Comparison of ENCODE assay signal across 12 cellular contexts in the genomic region with DNA sequence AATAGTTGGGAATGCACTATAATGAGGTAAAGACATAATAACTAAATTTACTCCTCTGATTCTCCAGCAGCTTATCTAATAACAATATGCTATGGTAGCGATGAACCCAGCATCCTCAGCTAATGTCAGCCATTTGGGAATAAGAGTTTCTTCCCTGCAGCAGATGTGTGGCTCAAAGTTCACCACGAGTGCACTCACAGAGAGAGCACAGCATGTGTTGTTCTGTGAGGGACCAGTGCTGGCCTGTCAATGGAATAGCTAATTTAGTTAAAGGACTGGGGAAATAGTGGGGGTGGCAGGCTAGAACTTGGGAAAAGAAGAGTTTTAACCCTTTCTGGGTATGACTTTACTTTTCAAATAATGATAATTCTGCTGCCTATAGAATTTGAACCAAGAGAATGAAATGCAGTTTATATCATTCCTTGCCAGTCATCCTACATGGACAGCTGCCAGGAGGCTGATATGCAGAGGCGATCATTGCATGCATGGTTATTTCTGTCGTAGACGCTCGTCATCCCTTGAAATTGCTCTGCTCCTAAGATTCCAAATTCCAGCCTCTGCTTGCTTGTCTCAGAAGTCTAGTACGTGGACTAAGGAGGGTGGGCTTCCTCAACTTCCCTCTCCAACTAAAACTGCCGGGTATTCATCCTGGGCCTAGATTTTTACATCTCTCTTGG.
DNase-seq lines count a peak whose midpoint lies in the region; ATAC-seq, FAIRE-seq and TF ChIP-seq lines count a peak whose summit lies in the region.
"Had no signal": no experiment of that assay in that cellular context is flagged by ENCODE, and none has a peak within 500 bp of the region (broad histone marks: within the 10 kb centered on the region; RNA-seq: fewer than 3 reads in every experiment).

No MANE protein-coding gene starts in this region.

- ATAC-seq in left colon = peak; percentile 71

- H3K27me3 Mint-ChIP-seq in activated naive CD8-positive, alpha-beta T cell treated with anti-CD3 and anti-CD28 coated beads for 36 hours = no peaks in the 10 kb centered on the region

- H3K4me3 ChIP-seq in choroid plexus epithelial cell (ENCODE audit: low read depth, low read length) = no peak overlapping the region
- H3K4me3 ChIP-seq in subcutaneous abdominal adipose tissue (ENCODE audit: low read depth in 1 of 5, low read length in 5 of 5) = no peak overlapping the region
- H3K4me3 ChIP-seq: thoracic aorta had no signal

- no peak overlapping the region for H3K27ac Mint-ChIP-seq in activated naive CD8-positive, alpha-beta T cell treated with anti-CD3 and anti-CD28 coated beads for 36 hours
- H3K27ac Mint-ChIP-seq: T-helper 1 cell treated with Interleukin-12 subunit alpha and Interleukin-12 subunit beta and Interleukin-4 antibody, amounts not matched to agents 30 μg/mL and 1 μg/mL, for 36 hours had no signal

- TF ChIP-seq CTCF in choroid plexus epithelial cell (conservative IDR thresholded peaks at IDR 0.05; ENCODE audit: low read depth, low read length) = no peak

- H3K36me3 Mint-ChIP-seq in activated naive CD8-positive, alpha-beta T cell treated with anti-CD3 and anti-CD28 coated beads for 36 hours = no peaks in the 10 kb centered on the region

- no peaks in the 10 kb centered on the region for H3K9me3 Mint-ChIP-seq in activated naive CD8-positive, alpha-beta T cell treated with anti-CD3 and anti-CD28 coated beads for 36 hours

- DNase-seq in NCI-H1694 treated with DMSO at 0.1 percent for 48 hours (lab: John Stamatoyannopoulos, UW) = peak; percentile 37
- peak; percentile 81 for DNase-seq in choroid plexus epithelial cell (ENCODE audit: low read depth)
- peak; percentile 41 to 51 for DNase-seq in left colon
- no peak for DNase-seq in activated naive CD8-positive, alpha-beta T cell treated with anti-CD3 and anti-CD28 coated beads for 36 hours
- DNase-seq in C1 segment of cervical spinal cord (lab: John Stamatoyannopoulos, UW) = no peak
- DNase-seq in effector CD8-positive, alpha-beta T cell (lab: John Stamatoyannopoulos, UW) = no peak
- no peak for DNase-seq in GM12891 (ENCODE audit: insufficient read length, low spot score)
- DNase-seq: activated CD8-positive, alpha-beta memory T cell treated with anti-CD3 and anti-CD28 coated beads for 24 hours; occipital lobe had no signal

- no peak overlapping the region for H3K4me3 Mint-ChIP-seq in activated naive CD8-positive, alpha-beta T cell treated with anti-CD3 and anti-CD28 coated beads for 36 hours
- H3K4me3 Mint-ChIP-seq: T-helper 1 cell treated with Interleukin-12 subunit alpha and Interleukin-12 subunit beta and Interleukin-4 antibody, amounts not matched to agents 30 μg/mL and 1 μg/mL, for 36 hours had no signal

- no peak overlapping the region for H3K9ac ChIP-seq in subcutaneous abdominal adipose tissue (ENCODE audit: low read length in 5 of 5)

- H3K4me1 ChIP-seq in subcutaneous abdominal adipose tissue (ENCODE audit: control insufficient read depth in 5 of 5, insufficient read depth in 5 of 5, low read length in 5 of 5) = peaks cover 5 to 35% (median 32%) of the 10 kb centered on the region in 5 donors

- intact Hi-C loops in left colon (cut with DNase I, micrococcal nuclease) = no loop called here

- no peak for FAIRE-seq in GM12891 (lab: Jason Lieb, UNC)

- TF ChIP-seq POLR2A in GM12891 (IDR thresholded peaks at IDR 0.05; ENCODE audit: low read depth, low read length) = no peak

- H3K9me3 ChIP-seq in subcutaneous abdominal adipose tissue (ENCODE audit: control insufficient read depth in 5 of 5, low read length in 5 of 5) = no peaks in the 10 kb centered on the region
- H3K9me3 ChIP-seq: thoracic aorta had no signal

- H3K36me3 ChIP-seq in subcutaneous abdominal adipose tissue (ENCODE audit: control insufficient read depth in 5 of 5, insufficient read depth in 5 of 5, low read length in 5 of 5) = no peaks in the 10 kb centered on the region
- H3K36me3 ChIP-seq: thoracic aorta had no signal

- H3K27me3 ChIP-seq in subcutaneous abdominal adipose tissue (ENCODE audit: control insufficient read depth in 5 of 5, insufficient read depth in 4 of 5, low read length in 5 of 5) = no peaks in the 10 kb centered on the region

- H3K4me1 Mint-ChIP-seq in activated naive CD8-positive, alpha-beta T cell treated with anti-CD3 and anti-CD28 coated beads for 36 hours = no peaks in the 10 kb centered on the region

- peak overlapping the region; percentile 88 for H3K27ac ChIP-seq in subcutaneous abdominal adipose tissue (ENCODE audit: low read depth, low read length)

TF ChIP-seq in GM12891, 5 proteins besides CTCF, POLR2A, EP300 and RAD21:
- TF ChIP-seq PAX5 (IDR thresholded peaks at IDR 0.05; ENCODE audit: insufficient read depth, low read length, severe bottlenecking) (no peak), SPI1 (IDR thresholded peaks at IDR 0.05; ENCODE audit: low read depth, low read length) (no peak), POU2F2 (IDR thresholded peaks at IDR 0.05; ENCODE audit: low read depth, low read length) (no peak), TAF1 (IDR thresholded peaks at IDR 0.05; ENCODE audit: low read depth, low read length) (no peak), POLR2AphosphoS5 (IDR thresholded peaks at IDR 0.05; ENCODE audit: low read depth, low read length) (no peak)

Comparison
In these comparisons a context has a peak if more than half of its experiments do, and no peak if none do; other contexts are left out.
1. DNase-seq: peak in NCI-H1694 treated with DMSO at 0.1 percent for 48 hours (single experiment), choroid plexus epithelial cell (single experiment) and left colon (2 of 2); none in activated naive CD8-positive, alpha-beta T cell treated with anti-CD3 and anti-CD28 coated beads for 36 hours (single experiment), C1 segment of cervical spinal cord (0 of 14), effector CD8-positive, alpha-beta T cell (single experiment) and GM12891 (single experiment).